ENCODE assay signal across 16 cellular contexts in genomic region chr6:168207421-168208175, GRCh38.
"Had no signal": no experiment of that assay in that cellular context is flagged by ENCODE, and none has a peak within 500 bp of the region (broad histone marks: within the 10 kb centered on the region; RNA-seq: fewer than 3 reads in every experiment).

No MANE protein-coding gene starts in this region.

- H3K27ac Mint-ChIP-seq: immature natural killer cell; naive thymus-derived CD8-positive, alpha-beta T cell; stimulated activated memory B cell treated with anti-CD40 and anti-IgM and Interleukin-4, amounts not matched to agents 10 μg/mL and 1 μg/mL and 100 μg/mL, for 72 hours; stimulated activated naive CD8-positive, alpha-beta T cell treated with anti-CD3 and anti-CD28 coated beads, Interleukin-15, Interleukin-2, amounts not matched to agents 100 ng/mL and 50 ng/mL, for 24 hours had no signal

- H3K27ac ChIP-seq: colonic mucosa, foreskin keratinocyte, left ventricle myocardium inferior, testis, tibial nerve had no signal

- H3K36me3 ChIP-seq: colonic mucosa, left ventricle myocardium inferior, tibial nerve had no signal

- H3K4me3 ChIP-seq: colonic mucosa, left ventricle myocardium inferior, testis, tibial nerve had no signal

- H3K4me1 ChIP-seq: colonic mucosa, foreskin keratinocyte, left ventricle myocardium inferior, testis, tibial nerve had no signal

- H3K9me3 Mint-ChIP-seq: stimulated activated naive CD8-positive, alpha-beta T cell treated with anti-CD3 and anti-CD28 coated beads, Interleukin-15, Interleukin-2, amounts not matched to agents 100 ng/mL and 50 ng/mL, for 24 hours had no signal

- H3K9me3 ChIP-seq: colonic mucosa, testis had no signal

- H3K4me3 Mint-ChIP-seq: immature natural killer cell; naive thymus-derived CD8-positive, alpha-beta T cell; stimulated activated memory B cell treated with anti-CD40 and anti-IgM and Interleukin-4, amounts not matched to agents 10 μg/mL and 1 μg/mL and 100 μg/mL, for 72 hours; stimulated activated naive CD8-positive, alpha-beta T cell treated with anti-CD3 and anti-CD28 coated beads, Interleukin-15, Interleukin-2, amounts not matched to agents 100 ng/mL and 50 ng/mL, for 24 hours had no signal

- H3K4me1 Mint-ChIP-seq: immature natural killer cell; naive thymus-derived CD8-positive, alpha-beta T cell; stimulated activated memory B cell treated with anti-CD40 and anti-IgM and Interleukin-4, amounts not matched to agents 10 μg/mL and 1 μg/mL and 100 μg/mL, for 72 hours had no signal

- DNase-seq: colonic mucosa; dermis blood vessel endothelial cell; erythroblast; foreskin keratinocyte; immature natural killer cell; left cardiac atrium; left ventricle myocardium inferior; mesendoderm; naive thymus-derived CD8-positive, alpha-beta T cell; right cardiac atrium; stimulated activated CD4-positive, alpha-beta T cell treated with anti-CD3 and anti-CD28 coated beads, Interleukin-4, amount 100 ng/mL, for 24 hours had no signal

- H3K27me3 ChIP-seq: colonic mucosa, foreskin keratinocyte, testis, tibial nerve had no signal

- H3K36me3 Mint-ChIP-seq: immature natural killer cell; naive thymus-derived CD8-positive, alpha-beta T cell; stimulated activated memory B cell treated with anti-CD40 and anti-IgM and Interleukin-4, amounts not matched to agents 10 μg/mL and 1 μg/mL and 100 μg/mL, for 72 hours had no signal

- FAIRE-seq: endothelial cell of umbilical vein had no signal

- H3K27me3 Mint-ChIP-seq: stimulated activated memory B cell treated with anti-CD40 and anti-IgM and Interleukin-4, amounts not matched to agents 10 μg/mL and 1 μg/mL and 100 μg/mL, for 72 hours; stimulated activated naive CD8-positive, alpha-beta T cell treated with anti-CD3 and anti-CD28 coated beads, Interleukin-15, Interleukin-2, amounts not matched to agents 100 ng/mL and 50 ng/mL, for 24 hours had no signal
